Comparison of ENCODE assay signal across 8 cellular contexts in the genomic region with DNA sequence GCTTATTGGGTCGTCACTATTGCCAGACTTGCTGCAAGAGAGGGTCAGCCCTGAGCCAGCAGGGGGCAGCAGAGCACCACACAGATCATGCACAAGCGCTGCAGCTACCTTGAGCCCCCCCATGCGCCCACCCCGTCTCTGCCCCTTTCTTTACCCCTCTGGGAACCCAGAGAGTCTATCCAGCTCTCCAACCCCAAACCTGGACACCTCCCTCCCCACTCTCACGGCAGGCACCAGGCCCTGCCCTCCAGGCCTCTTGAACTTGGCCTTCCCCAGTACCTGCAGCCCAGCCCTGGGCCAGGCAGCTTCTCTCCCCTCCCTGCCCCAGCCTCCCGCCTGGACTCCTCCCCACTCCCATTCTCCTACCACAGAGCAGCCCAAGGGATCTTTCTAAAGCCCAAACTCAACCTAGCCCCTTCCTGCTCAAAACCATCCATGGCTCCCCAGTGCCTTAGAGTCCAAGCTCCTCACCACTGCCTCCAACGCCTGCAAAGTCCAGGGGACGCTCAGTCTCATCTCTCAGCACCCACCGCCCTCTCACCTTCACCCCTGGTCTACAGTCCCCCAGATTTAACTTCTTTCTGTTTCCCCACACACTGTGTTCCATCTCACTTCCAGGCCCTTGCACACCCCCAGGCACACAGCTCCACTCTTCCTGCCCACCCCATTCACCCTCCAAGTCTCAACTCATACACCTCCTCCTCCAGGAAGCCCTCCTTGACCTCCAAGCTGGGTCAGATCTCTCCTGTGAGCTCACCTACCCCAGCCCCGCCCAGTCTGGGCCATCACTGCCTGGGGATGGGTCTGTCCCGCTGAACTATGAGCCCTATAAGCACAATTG. TPM values are rescaled to one million over a fixed set of nuclear protein-coding genes. Genes with fewer than 3 reads are reported as not detected.
DNase-seq lines count a peak whose midpoint lies in the region; ATAC-seq and TF ChIP-seq lines count a peak whose summit lies in the region.

No MANE protein-coding gene starts in this region.

- H3K27ac Mint-ChIP-seq in natural killer cell, result peak overlapping the region in 1 of 2 donors; percentile 51
- H3K27ac Mint-ChIP-seq in stimulated activated memory B cell treated with anti-CD40 and anti-IgM and Interleukin-4, amounts not matched to agents 10 μg/mL and 1 μg/mL and 100 μg/mL, for 72 hours, result no peak overlapping the region

- CTCF ChIA-PET in BJ (lab: Yijun Ruan, JAX), result interaction anchor here (0.8 to 6.0 kb wide), 32 partner anchors 9 to 160 kb away, joined by 3 to 63 read pairs (median 5); a partner anchor contains a TSS

- H3K9me3 Mint-ChIP-seq in natural killer cell, result no peaks in the 10 kb centered on the region
- no peaks in the 10 kb centered on the region for H3K9me3 Mint-ChIP-seq in stimulated activated memory B cell treated with anti-CD40 and anti-IgM and Interleukin-4, amounts not matched to agents 10 μg/mL and 1 μg/mL and 100 μg/mL, for 72 hours

- peaks cover 0 to 28% of the 10 kb centered on the region in 2 donors for H3K4me1 Mint-ChIP-seq in natural killer cell
- peaks cover 60% of the 10 kb centered on the region for H3K4me1 Mint-ChIP-seq in stimulated activated memory B cell treated with anti-CD40 and anti-IgM and Interleukin-4, amounts not matched to agents 10 μg/mL and 1 μg/mL and 100 μg/mL, for 72 hours

- H3K9ac ChIP-seq in NT2/D1 (ENCODE audit: insufficient read length, low read depth), result no peak overlapping the region

- no peak overlapping the region for H3K4me3 Mint-ChIP-seq in natural killer cell
- H3K4me3 Mint-ChIP-seq in stimulated activated memory B cell treated with anti-CD40 and anti-IgM and Interleukin-4, amounts not matched to agents 10 μg/mL and 1 μg/mL and 100 μg/mL, for 72 hours, result no peak overlapping the region

- H3K36me3 Mint-ChIP-seq in natural killer cell, result no peaks in the 10 kb centered on the region
- H3K36me3 Mint-ChIP-seq in stimulated activated memory B cell treated with anti-CD40 and anti-IgM and Interleukin-4, amounts not matched to agents 10 μg/mL and 1 μg/mL and 100 μg/mL, for 72 hours, result no peaks in the 10 kb centered on the region

- H3K4me3 ChIP-seq in BJ (ENCODE audit: low read depth, low read length) (no peak overlapping the region), HAP-1 (no peak overlapping the region), NT2/D1 (ENCODE audit: insufficient read length, low read depth) (no peak overlapping the region)

- ATAC-seq in natural killer cell (peak; percentile 49 to 72 (median 71)), GM21825 (IDR thresholded peaks at IDR 0.05; ENCODE audit: unreplicated experiment) (no peak)
- peak; percentile 55 for ATAC-seq in stimulated activated memory B cell treated with anti-CD40 and anti-IgM and Interleukin-4, amounts not matched to agents 10 μg/mL and 1 μg/mL and 100 μg/mL, for 72 hours

- TF ChIP-seq CTCF in BJ (IDR thresholded peaks at IDR 0.05; ENCODE audit: insufficient read depth, low read depth, low read length) (peak; percentile 97), natural killer cell (IDR thresholded peaks at IDR 0.05) (peak; percentile 86)

- intact Hi-C loops in natural killer cell (cut with micrococcal nuclease), result loop anchor here (1.0 to 10.0 kb wide), 3 partner anchors 81 to 263 kb away; a partner anchor contains a TSS

- no peaks in the 10 kb centered on the region for H3K36me3 ChIP-seq in BJ (ENCODE audit: control insufficient read depth, insufficient read depth, low read length)
- no peaks in the 10 kb centered on the region for H3K36me3 ChIP-seq in HAP-1 (replicated peaks)
- no peaks in the 10 kb centered on the region for H3K36me3 ChIP-seq in NT2/D1 (ENCODE audit: insufficient read depth, insufficient read length, low read length)

- H3K4me1 ChIP-seq in HAP-1, result peaks cover 17% of the 10 kb centered on the region
- peaks cover 7% of the 10 kb centered on the region for H3K4me1 ChIP-seq in NT2/D1 (ENCODE audit: insufficient read depth, insufficient read length)

- H3K9me3 ChIP-seq in HAP-1, result no peaks in the 10 kb centered on the region
- no peaks in the 10 kb centered on the region for H3K9me3 ChIP-seq in NT2/D1 (ENCODE audit: insufficient read depth, low read length)

- POLR2A ChIA-PET in BJ (lab: Charles Lee), result no interaction called here

- H3K27me3 Mint-ChIP-seq in natural killer cell (ENCODE audit: low read depth in 2 of 2), result peaks cover 3 to 6% of the 10 kb centered on the region in 2 donors
- H3K27me3 Mint-ChIP-seq in stimulated activated memory B cell treated with anti-CD40 and anti-IgM and Interleukin-4, amounts not matched to agents 10 μg/mL and 1 μg/mL and 100 μg/mL, for 72 hours, result peaks cover 48% of the 10 kb centered on the region

- TF ChIP-seq POLR2A in erythroblast (IDR thresholded peaks at IDR 0.05; ENCODE audit: low read length), result no peak

- DNase-seq in BJ (ENCODE audit: low read depth) (no peak), HAP-1 (ENCODE audit: low spot score in 2 of 2) (peak; percentile 57 to 94), NT2/D1 (ENCODE audit: low read depth, low spot score) (peak; percentile 62), erythroblast (lab: John Stamatoyannopoulos, UW) (peak; percentile 66 to 85), natural killer cell (peak; percentile 69)
- peak; percentile 94 for DNase-seq in activated CD8-positive, alpha-beta memory T cell treated with anti-CD3 and anti-CD28 coated beads, Interleukin-2, amount 50 U/mL, for 48 hours

- in situ Hi-C loops in HAP-1 (cut with MboI; ENCODE audit: low sequenced_read_pairs), result no loop called here

- H3K27me3 ChIP-seq in BJ (ENCODE audit: control insufficient read depth, insufficient read depth, low read length) (no peaks in the 10 kb centered on the region), HAP-1 (ENCODE audit: low read depth) (no peaks in the 10 kb centered on the region), NT2/D1 (ENCODE audit: insufficient read depth, insufficient read length) (no peaks in the 10 kb centered on the region)

RNA-seq across cellular contexts. Expression of a gene that starts 9.4 kb away (rescaled TPM):
- not detected in 2 replicates for polyA plus RNA-seq in BJ (2011; rRNA removed)
- not detected in 2 replicates for polyA minus RNA-seq in BJ (2011; rRNA and poly(A)+ RNA removed)
- not detected for total RNA-seq in natural killer cell

RNA-seq across cellular contexts. Expression of a gene that starts 18.2 kb away (rescaled TPM):
- polyA plus RNA-seq in BJ (2011; rRNA removed), result 6.1 and 8.9 TPM in 2 replicates
- 3.9 and 6.2 TPM in 2 replicates for polyA minus RNA-seq in BJ (2011; rRNA and poly(A)+ RNA removed)
- 1 to 10 TPM; 2.6 to 4.1 (median 2.7) TPM for total RNA-seq in natural killer cell

RNA-seq across cellular contexts. Expression of a gene that starts 45.8 kb away (rescaled TPM):
- 84.4 and 129 TPM in 2 replicates for polyA plus RNA-seq in BJ (2011; rRNA removed)
- polyA minus RNA-seq in BJ (2011; rRNA and poly(A)+ RNA removed), result 77.2 and 104 TPM in 2 replicates
- 10 to 100 TPM in 1 of 3 donors, 1 to 10 TPM in 2; 6.6 to 12.6 (median 7.9) TPM for total RNA-seq in natural killer cell

RNA-seq across cellular contexts. Expression of a gene that starts 59.0 kb away (rescaled TPM):
- polyA plus RNA-seq in BJ (2011; rRNA removed), result 5.0 and 9.1 TPM in 2 replicates
- 6.2 and 7.1 TPM in 2 replicates for polyA minus RNA-seq in BJ (2011; rRNA and poly(A)+ RNA removed)
- 100 to 1,000 TPM; 152 to 199 (median 164) TPM for total RNA-seq in natural killer cell
